ENCODE assay signal across 16 cellular contexts in genomic region chr13:99600318-99600717, GRCh38. TPM values are rescaled to one million over a fixed set of nuclear protein-coding genes. Genes with fewer than 3 reads are reported as not detected.
A peak's percentile ranks its signal among the peaks of the same experiment; 100 is the strongest.
DNase-seq lines count a peak whose midpoint lies in the region; ATAC-seq, FAIRE-seq and TF ChIP-seq lines count a peak whose summit lies in the region.
"Had no signal": no experiment of that assay in that cellular context is flagged by ENCODE, and none has a peak within 500 bp of the region (broad histone marks: within the 10 kb centered on the region; RNA-seq: fewer than 3 reads in every experiment).

No MANE protein-coding gene starts in this region.

- H3K9me2 ChIP-seq in HCT116 (ENCODE audit: insufficient read depth): no peaks in the 10 kb centered on the region

- H3K9me3 Mint-ChIP-seq in WTC11: no peaks in the 10 kb centered on the region
- H3K9me3 Mint-ChIP-seq: activated T-cell treated with anti-CD3 and anti-CD28 coated beads, Interleukin-2, amount 50 U/mL, for 24 hours; mesothelial cell of epicardium had no signal

- no peaks in the 10 kb centered on the region for H4K20me1 ChIP-seq in HCT116 (ENCODE audit: insufficient read depth)
- no peaks in the 10 kb centered on the region for H4K20me1 ChIP-seq in HepG2 (ENCODE audit: insufficient read depth, low read length)

- no peaks in the 10 kb centered on the region for H3K36me3 Mint-ChIP-seq in WTC11
- H3K36me3 Mint-ChIP-seq: mesothelial cell of epicardium had no signal

- H3K4me2 ChIP-seq in HCT116 (ENCODE audit: low read length) (no peak overlapping the region), HepG2 (ENCODE audit: low read depth, low read length) (peak overlapping the region; percentile 73)

- RAD21 ChIA-PET in HCT116 (lab: Charles Lee; ENCODE audit: low non-redundant PET in 1 of 2, low total read pairs in 2 of 2, uncharacterized antibody in 2 of 2, unreplicated experiment in 2 of 2): no interaction called here

- TF ChIP-seq EP300 in HepG2 (IDR thresholded peaks at IDR 0.05; ENCODE audit: low read depth in 2 of 2, low read length in 2 of 2): no peak
- TF ChIP-seq EP300 in HepG2 (CRISPR knock-in tag; IDR thresholded peaks at IDR 0.05; ENCODE audit: borderline replicate concordance): no peak

- no peak overlapping the region for H3K27ac ChIP-seq in HCT116 (ENCODE audit: low read depth, low read length)
- no peak overlapping the region for H3K27ac ChIP-seq in HepG2 (ENCODE audit: extremely low read length, insufficient read depth, low read length)
- H3K27ac ChIP-seq in prostate gland: no peak overlapping the region
- H3K27ac ChIP-seq: GM23248, right atrium auricular region had no signal

- no peak for FAIRE-seq in HepG2 (lab: Jason Lieb, UNC)
- FAIRE-seq: GM19239 had no signal

- peak; percentile 13 for TF ChIP-seq CTCF in GM06990 (IDR thresholded peaks at IDR 0.05; ENCODE audit: insufficient read depth, low read length, poor library complexity, severe bottlenecking)
- peak in 2 of 3 experiments; percentile 39 to 49; a peak in 4 of 6 replicates for TF ChIP-seq CTCF in HCT116 (IDR thresholded peaks at IDR 0.05 in 2 of 3, conservative IDR thresholded peaks at IDR 0.05 in 1 of 3; ENCODE audit: borderline replicate concordance in 1 of 3, insufficient read depth in 1 of 3, low read depth in 2 of 3, low read length in 2 of 3)
- TF ChIP-seq CTCF in WTC11 (IDR thresholded peaks at IDR 0.05): peak; percentile 45; the same call in 1 of the 2 replicates
- peak; percentile 86 for TF ChIP-seq CTCF in HepG2 (CRISPR knock-in tag; IDR thresholded peaks at IDR 0.05)
- no peak for TF ChIP-seq CTCF in prostate gland (IDR thresholded peaks at IDR 0.05)

- H3K27ac Mint-ChIP-seq in WTC11: no peak overlapping the region
- H3K27ac Mint-ChIP-seq: activated T-cell treated with anti-CD3 and anti-CD28 coated beads, Interleukin-2, amount 50 U/mL, for 24 hours; mesothelial cell of epicardium had no signal

- DNase-seq in GM06990 (ENCODE audit: extremely low read depth, insufficient read length) (no peak), HCT116 (ENCODE audit: low read depth, low spot score) (no peak), WTC11 (ENCODE audit: low spot score) (peak; percentile 77), HepG2 (ENCODE audit: low spot score) (peak; percentile 31), RPMI8226 (no peak), dermis blood vessel endothelial cell (no peak), prostate gland (ENCODE audit: low spot score) (no peak)
- no peak for DNase-seq in stimulated activated CD4-positive, alpha-beta T cell treated with anti-CD3 and anti-CD28 coated beads, Interleukin-2, amount 100 ng/mL, for 48 hours
- DNase-seq: activated T-cell treated with anti-CD3 and anti-CD28 coated beads, Interleukin-2, amount 50 U/mL, for 24 hours; aorta; GM23248; hypothalamus; IMR-90 had no signal

- ATAC-seq in HCT116: peak; percentile 74
- ATAC-seq in WTC11: peak; percentile 99
- ATAC-seq in HepG2: peak; percentile 97

- H3K9me3 ChIP-seq in HCT116 (ENCODE audit: control insufficient read depth in 1 of 2, insufficient read depth in 1 of 2, low read depth in 1 of 2, low read length in 2 of 2) (no peaks in the 10 kb centered on the region), HepG2 (ENCODE audit: low read length) (no peaks in the 10 kb centered on the region), prostate gland (no peaks in the 10 kb centered on the region)
- H3K9me3 ChIP-seq: right atrium auricular region had no signal

- no peak overlapping the region for H3K4me3 ChIP-seq in GM06990 (replicated peaks; ENCODE audit: low read depth, low read length)
- no peak overlapping the region for H3K4me3 ChIP-seq in HCT116 (replicated peaks in 1 of 2; ENCODE audit: low read depth in 1 of 2, low read length in 2 of 2)
- H3K4me3 ChIP-seq in HepG2 (replicated peaks in 1 of 3; ENCODE audit: insufficient read depth in 1 of 3, low read depth in 2 of 3, low read length in 3 of 3): 0 out of 6 replicates have a peak overlapping the region, but pooled peaks of 1 of the 3 experiments have one; percentile 24
- H3K4me3 ChIP-seq in prostate gland: no peak overlapping the region
- H3K4me3 ChIP-seq: GM23248, right atrium auricular region had no signal

- TF ChIP-seq RAD21 in HCT116 (IDR thresholded peaks at IDR 0.05; ENCODE audit: low read depth) (peak; percentile 48), HepG2 (CRISPR knock-in tag; IDR thresholded peaks at IDR 0.05) (peak; percentile 76)

- no peak overlapping the region for H3K4me3 Mint-ChIP-seq in WTC11
- H3K4me3 Mint-ChIP-seq: activated T-cell treated with anti-CD3 and anti-CD28 coated beads, Interleukin-2, amount 50 U/mL, for 24 hours; mesothelial cell of epicardium had no signal

- CTCF ChIA-PET in HCT116 (lab: Charles Lee): interaction anchor here (1.0 kb wide), 1 partner anchor 635 kb away, joined by 3 read pairs; no protein-coding TSS in a partner anchor
- CTCF ChIA-PET in WTC11 (lab: Charles Lee): interaction anchor here (0.6 to 1.5 kb wide), 40 partner anchors 9 to 1025 kb away, joined by 3 to 22 read pairs (median 4); no protein-coding TSS in a partner anchor
- CTCF ChIA-PET in HepG2 (lab: Yijun Ruan, JAX; ENCODE audit: low intra/inter-chr PET ratio, low total read pairs): interaction anchor here (2.2 kb wide), 1 partner anchor 14 kb away, joined by 8 read pairs; no protein-coding TSS in a partner anchor

- TF ChIP-seq POLR2A in HCT116 (IDR thresholded peaks at IDR 0.05; ENCODE audit: borderline replicate concordance, extremely low read depth, insufficient read depth, insufficient read length): no peak
- TF ChIP-seq POLR2A in HepG2 (IDR thresholded peaks at IDR 0.05; ENCODE audit: insufficient read depth in 1 of 2, low read depth in 2 of 2, low read length in 2 of 2): no peak
- TF ChIP-seq POLR2A in prostate gland (IDR thresholded peaks at IDR 0.05): no peak

- H3K4me1 ChIP-seq in HCT116 (ENCODE audit: control insufficient read depth in 1 of 2, insufficient read depth in 2 of 2, low read length in 2 of 2): peaks cover 0 to under 1% of the 10 kb centered on the region in 2 experiments; a peak in 2 of 4 replicates
- peaks cover 18% of the 10 kb centered on the region for H3K4me1 ChIP-seq in HepG2 (ENCODE audit: insufficient read depth, low read length)
- H3K4me1 ChIP-seq in prostate gland (replicated peaks): no peaks in the 10 kb centered on the region
- H3K4me1 ChIP-seq: right atrium auricular region had no signal

- H3K36me3 ChIP-seq in GM06990 (ENCODE audit: control insufficient read depth, insufficient read depth, low read length) (no peaks in the 10 kb centered on the region), HCT116 (ENCODE audit: control insufficient read depth in 1 of 2, insufficient read depth in 2 of 2, low read length in 2 of 2) (no peaks in the 10 kb centered on the region), HepG2 (replicated peaks in 1 of 2; ENCODE audit: control insufficient read depth in 1 of 2, insufficient read depth in 2 of 2, low read length in 2 of 2) (no peaks in the 10 kb centered on the region), prostate gland (no peaks in the 10 kb centered on the region)
- H3K36me3 ChIP-seq: right atrium auricular region had no signal

- WGBS in HepG2 (ENCODE audit: low lambda C conversion rate): 2% methylated on average over 6 of the region's 7 CpGs
- 64% methylated on average over 7 of the region's 7 CpGs for WGBS in prostate gland

- peaks cover 19% of the 10 kb centered on the region for H3K4me1 Mint-ChIP-seq in WTC11

- no peaks in the 10 kb centered on the region for H3K27me3 ChIP-seq in GM06990 (replicated peaks; ENCODE audit: control insufficient read depth, insufficient read depth, low read length)
- no peaks in the 10 kb centered on the region for H3K27me3 ChIP-seq in HCT116 (ENCODE audit: insufficient read depth, low read length)
- 0 out of 5 replicates have a peak, but pooled peaks cover 0 to 3% of the 10 kb centered on the region in 2 experiments for H3K27me3 ChIP-seq in HepG2 (ENCODE audit: control insufficient read depth in 1 of 2, insufficient read depth in 2 of 2, low read length in 2 of 2)
- H3K27me3 ChIP-seq in prostate gland (replicated peaks; ENCODE audit: insufficient read depth): no peaks in the 10 kb centered on the region
- H3K27me3 ChIP-seq: right atrium auricular region had no signal

- no peaks in the 10 kb centered on the region for H3K27me3 Mint-ChIP-seq in WTC11 (ENCODE audit: low read depth)
- H3K27me3 Mint-ChIP-seq: activated T-cell treated with anti-CD3 and anti-CD28 coated beads, Interleukin-2, amount 50 U/mL, for 24 hours had no signal

- BruUV-seq in HCT116 (replicated peaks; lab: Mats Ljungman, UMichigan) (no TSS peak), HepG2 (replicated peaks; lab: Mats Ljungman, UMichigan) (no TSS peak)

- intact Hi-C loops in HCT116 (cut with micrococcal nuclease): no loop called here
- intact Hi-C loops in HepG2 (cut with micrococcal nuclease; ENCODE audit: unreplicated experiment): loop anchor here (1.0 kb wide), 1 partner anchor 14 kb away; no protein-coding TSS in a partner anchor
- intact Hi-C loops in prostate gland (cut with DNase I): loop anchor here (10.0 kb wide), 1 partner anchor 156 kb away; no protein-coding TSS in a partner anchor

- in situ Hi-C loops in HepG2 (cut with HindIII; ENCODE audit: extremely low pct_ligation_motif_present, low pct_unique_long_range_greater_than_20kb): no loop called here

- H2AFZ ChIP-seq in HCT116 (ENCODE audit: low read depth, low read length, poor library complexity, severe bottlenecking): no peak overlapping the region
- H2AFZ ChIP-seq in HepG2 (ENCODE audit: low read length): peak overlapping the region; percentile 29
- H2AFZ ChIP-seq: GM23248 had no signal

- no peaks in the 10 kb centered on the region for H3K79me2 ChIP-seq in HCT116 (ENCODE audit: insufficient read depth, low read length)
- no peaks in the 10 kb centered on the region for H3K79me2 ChIP-seq in HepG2 (ENCODE audit: insufficient read depth, low read length)

- POLR2A ChIA-PET in HCT116 (lab: Charles Lee): no interaction called here
- POLR2A ChIA-PET in WTC11 (lab: Charles Lee): no interaction called here
- POLR2A ChIA-PET in HepG2 (lab: Yijun Ruan, JAX): no interaction called here

- H3K9ac ChIP-seq in HCT116 (ENCODE audit: low read length) (no peak overlapping the region), HepG2 (ENCODE audit: insufficient read depth, low read depth, low read length) (peak overlapping the region; percentile 6; the same call in 1 of the 2 replicates)
- H3K9ac ChIP-seq: GM23248 had no signal

RNA-seq across cellular contexts. Expression of gene CLYBL, which starts 6.2 kb away (rescaled TPM):
- 21.3 TPM for total RNA-seq in HCT116 (2021; ENCODE audit: unreplicated experiment)
- 5.6 and 10.4 TPM in 2 replicates for polyA plus RNA-seq in HCT116 (2012)
- 8.8 to 17.3 TPM (median 14.7 TPM) in 3 replicates for total RNA-seq in WTC11 (2021)
- total RNA-seq in HepG2 (2016; rRNA removed; fragmentation: Illumina TruSeq; extraction: Trizol): 9.6 and 14.5 TPM in 2 replicates
- 2.0 and 2.9 TPM in 2 replicates for total RNA-seq in HepG2 (2016; cell fraction: cytosol; rRNA removed; fragmentation: Illumina TruSeq; extraction: Trizol; ENCODE audit: low read depth)
- total RNA-seq in HepG2 (2016; cell fraction: insoluble cytoplasmic fraction; rRNA removed; fragmentation: Illumina TruSeq; extraction: Trizol): 9.5 and 15.4 TPM in 2 replicates
- total RNA-seq in HepG2 (2016; cell fraction: membrane; rRNA removed; fragmentation: Illumina TruSeq; extraction: Trizol): 3.3 and 3.6 TPM in 2 replicates
- total RNA-seq in HepG2 (2016; cell fraction: nucleus; rRNA removed; fragmentation: Illumina TruSeq; extraction: Trizol): 6.5 and 8.3 TPM in 2 replicates
- polyA plus RNA-seq in HepG2 (2011; rRNA removed): 10.7 and 12.7 TPM in 2 replicates
- polyA plus RNA-seq in HepG2 (2011; cell fraction: cytosol; rRNA removed): 5.3 and 10.1 TPM in 2 replicates
- 10.8 and 13.7 TPM in 2 replicates for polyA plus RNA-seq in HepG2 (2011; cell fraction: nucleus; rRNA removed)
- polyA plus RNA-seq in HepG2 (2012): 13.3 and 18.6 TPM in 2 replicates
- polyA plus RNA-seq in HepG2 (2016; cell fraction: cytosol; fragmentation: Illumina TruSeq; extraction: Trizol; ENCODE audit: low read depth): 2.8 and 3.7 TPM in 2 replicates
- polyA plus RNA-seq in HepG2 (2016; cell fraction: insoluble cytoplasmic fraction; fragmentation: Illumina TruSeq; extraction: Trizol; ENCODE audit: low read depth): 21.4 and 21.5 TPM in 2 replicates
- polyA plus RNA-seq in HepG2 (2016; cell fraction: membrane; fragmentation: Illumina TruSeq; extraction: Trizol; ENCODE audit: low read depth): 4.2 and 5.1 TPM in 2 replicates
- 12.2 and 12.3 TPM in 2 replicates for polyA plus RNA-seq in HepG2 (2016; cell fraction: nucleus; fragmentation: Illumina TruSeq; extraction: Trizol; ENCODE audit: insufficient read depth, low read depth)
- 1.0 and 3.9 TPM in 2 replicates for polyA minus RNA-seq in HepG2 (2011; rRNA and poly(A)+ RNA removed; ENCODE audit: low replicate concordance)
- polyA minus RNA-seq in HepG2 (2011; cell fraction: cytosol; rRNA and poly(A)+ RNA removed): 4.7 and 5.9 TPM in 2 replicates
- polyA minus RNA-seq in HepG2 (2011; cell fraction: nucleus; rRNA and poly(A)+ RNA removed): 18.8 and 21.1 TPM in 2 replicates
- 1.2 and 2.5 TPM in 2 replicates for total RNA-seq in dermis blood vessel endothelial cell
- total RNA-seq in prostate gland: 10 to 100 TPM in 1 of 2 donors, 1 to 10 TPM in 1; 5.3 to 21.1 TPM

Comparison
In these comparisons a context has a peak if more than half of its experiments do, and no peak if none do; other contexts are left out.
1. DNase-seq: peak in WTC11 (single experiment) and HepG2 (single experiment); none in GM06990 (single experiment), HCT116 (single experiment), RPMI8226 (single experiment), dermis blood vessel endothelial cell (single experiment), prostate gland (single experiment) and stimulated activated CD4-positive, alpha-beta T cell treated with anti-CD3 and anti-CD28 coated beads, Interleukin-2, amount 100 ng/mL, for 48 hours (0 of 2).
2. CTCF ChIP-seq: peak in GM06990 (single experiment), HCT116 (2 of 3), WTC11 (single experiment) and HepG2 (single experiment); none in prostate gland (0 of 4).
3. Peak in every context shown above with its lines, with median percentiles within 50 percentile points of each other: ATAC-seq.